ENCODE assay signal across 9 cellular contexts in the genomic region with DNA sequence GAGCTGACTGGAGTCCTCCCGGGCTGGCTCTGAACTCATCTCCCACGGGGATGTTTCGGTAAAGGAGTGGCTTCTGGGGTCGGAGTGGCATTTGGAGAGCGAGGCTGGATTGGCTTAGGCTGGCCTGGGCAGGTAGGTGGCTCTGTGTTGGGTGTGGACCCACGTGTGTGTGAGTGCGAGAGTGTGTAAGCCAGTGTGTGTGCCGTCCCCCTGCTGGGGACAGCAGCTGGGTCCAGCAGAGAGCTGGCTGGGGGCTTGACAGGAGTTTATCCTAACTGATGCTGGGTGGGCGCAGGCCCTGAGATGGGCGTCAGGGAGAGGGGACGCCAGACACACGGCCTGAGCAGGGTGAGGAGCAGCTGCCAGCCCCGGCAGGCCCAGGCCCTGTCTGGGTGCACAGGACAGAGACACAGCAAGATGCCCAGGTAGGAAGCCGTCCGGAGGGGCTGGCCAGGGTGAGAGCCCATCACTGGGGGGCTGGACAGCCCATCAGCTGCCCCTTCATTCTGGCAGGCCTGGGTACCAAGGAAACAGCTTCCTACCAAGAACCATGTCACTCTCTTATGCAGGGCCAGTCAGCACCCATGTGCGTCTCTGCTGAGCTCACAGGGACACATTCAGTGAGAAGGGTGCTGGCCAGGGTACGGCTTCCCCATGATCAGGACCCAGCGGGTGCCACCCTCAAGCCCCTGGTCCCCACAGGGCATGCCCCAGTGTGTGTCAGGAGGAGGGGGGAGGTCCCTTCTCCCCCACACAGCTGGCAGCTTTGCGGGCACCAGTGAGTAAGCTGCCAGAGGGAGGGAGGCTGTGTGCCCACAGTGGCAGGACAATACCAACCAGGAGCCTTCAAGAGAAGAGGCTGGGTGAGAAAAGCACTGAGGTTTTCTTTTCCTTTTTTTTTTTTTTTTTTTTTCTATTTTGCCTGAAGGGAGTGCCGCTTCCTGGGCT. TPM values are rescaled to one million over a fixed set of nuclear protein-coding genes. Genes with fewer than 3 reads are reported as not detected.
DNase-seq lines count a peak whose midpoint lies in the region; ATAC-seq, FAIRE-seq and TF ChIP-seq lines count a peak whose summit lies in the region.
"Had no signal": no experiment of that assay in that cellular context is flagged by ENCODE, and none has a peak within 500 bp of the region (broad histone marks: within the 10 kb centered on the region; RNA-seq: fewer than 3 reads in every experiment).

No MANE protein-coding gene starts in this region.

- 0 out of 2 replicates have a peak, but pooled peaks cover 3% of the 10 kb centered on the region for H4K20me1 ChIP-seq in K562 (replicated peaks; ENCODE audit: control insufficient read depth, insufficient read depth, low read length)

- in situ Hi-C loops in K562 (cut with MboI) = no loop called here

- no TSS peak for BruUV-seq in K562 (replicated peaks; lab: Mats Ljungman, UMichigan)

- 51% methylated on average over 17 of the region's 20 CpGs for WGBS in K562 (ENCODE audit: insufficient coverage, low coverage, missing lambda C conversion rate)
- 47 to 59% methylated on average over 15 to 19 of the region's 20 CpGs for WGBS in lower leg skin, 2 donors

- H3K4me2 ChIP-seq in K562 (ENCODE audit: insufficient read depth, low read length) = peak overlapping the region; percentile 71

- H3K4me1 Mint-ChIP-seq in type B pancreatic cell (ENCODE audit: unreplicated experiment) = peaks cover 10% of the 10 kb centered on the region

- H3K27ac ChIP-seq in K562 (ENCODE audit: extremely low read depth, low read depth, low read length) = no peak overlapping the region

- TF ChIP-seq CTCF in K562 (IDR thresholded peaks at IDR 0.05 in 2 of 3, conservative IDR thresholded peaks at IDR 0.05 in 1 of 3; ENCODE audit: insufficient read depth in 2 of 3, low read depth in 1 of 3, low read length in 3 of 3) = no peak
- no peak for TF ChIP-seq CTCF in lower leg skin (IDR thresholded peaks at IDR 0.05)
- no peak for TF ChIP-seq CTCF in type B pancreatic cell (conservative IDR thresholded peaks at IDR 0.05)

- peak overlapping the region; percentile 68 for H3K27ac Mint-ChIP-seq in type B pancreatic cell
- H3K27ac Mint-ChIP-seq: activated CD8-positive, alpha-beta T cell treated with anti-CD3 and anti-CD28 coated beads, Interleukin-2, amount 10 ng/mL, durations not matched to agents 7 days and 5 days had no signal

- H3K4me1 ChIP-seq in K562 (replicated peaks in 1 of 2; ENCODE audit: control insufficient read depth in 2 of 2, insufficient read depth in 2 of 2, low read length in 2 of 2) = peaks cover 27 to 42% of the 10 kb centered on the region in 2 experiments; a peak in 4 of 5 replicates

- TF ChIP-seq RAD21 in K562 (CRISPR knock-in tag; conservative IDR thresholded peaks at IDR 0.05 in 1 of 2, IDR thresholded peaks at IDR 0.05 in 1 of 2) = no peak

- intact Hi-C loops in K562 (cut with micrococcal nuclease) = no loop called here
- intact Hi-C loops in lower leg skin (cut with DNase I; ENCODE audit: low total_unique reads) = no loop called here

- H3K4me3 ChIP-seq in K562 = no peak overlapping the region
- peak overlapping the region; percentile 21 for H3K4me3 ChIP-seq in lower leg skin (ENCODE audit: low read depth, poor library complexity, severe bottlenecking)

- no peaks in the 10 kb centered on the region for H3K36me3 Mint-ChIP-seq in type B pancreatic cell

- H3K36me3 ChIP-seq in K562 (ENCODE audit: control insufficient read depth, insufficient read depth, low read length) = no peaks in the 10 kb centered on the region

- ATAC-seq in K562 (no peak; the same call in 2 of the 3 replicates), GM19397 (IDR thresholded peaks at IDR 0.05; ENCODE audit: unreplicated experiment) (no peak)

- peak overlapping the region; percentile 75; the same call in 1 of the 2 replicates for H2AFZ ChIP-seq in K562 (ENCODE audit: low read depth, low read length)

- H3K27me3 ChIP-seq in K562 (ENCODE audit: control insufficient read depth in 2 of 2, insufficient read depth in 2 of 2, low read length in 2 of 2) = peaks cover 0 to 7% of the 10 kb centered on the region in 2 experiments; a peak in 1 of 5 replicates

- peak overlapping the region; percentile 76 for H3K4me3 Mint-ChIP-seq in type B pancreatic cell
- H3K4me3 Mint-ChIP-seq: activated CD8-positive, alpha-beta T cell treated with anti-CD3 and anti-CD28 coated beads, Interleukin-2, amount 10 ng/mL, durations not matched to agents 7 days and 5 days had no signal

- FAIRE-seq in K562 (lab: Jason Lieb, UNC) = no peak

- no peak for TF ChIP-seq EP300 in K562 (IDR thresholded peaks at IDR 0.05; ENCODE audit: low read length)

- H3K9me3 Mint-ChIP-seq in type B pancreatic cell = no peaks in the 10 kb centered on the region

- peaks cover 13% of the 10 kb centered on the region for H3K27me3 Mint-ChIP-seq in type B pancreatic cell

- TF ChIP-seq POLR2A in K562 (conservative IDR thresholded peaks at IDR 0.05) = no peak
- no peak for TF ChIP-seq POLR2A in lower leg skin (IDR thresholded peaks at IDR 0.05)

- H3K9me1 ChIP-seq in K562 (ENCODE audit: control insufficient read depth, insufficient read depth, low read length) = no peaks in the 10 kb centered on the region

- H3K9ac ChIP-seq in K562 (ENCODE audit: insufficient read depth in 1 of 2, low read depth in 2 of 2, low read length in 2 of 2) = peak overlapping the region; percentile 10 to 84; a peak in 3 of 4 replicates

- peak; percentile 14 to 16 for DNase-seq in activated T-cell treated with anti-CD3 and anti-CD28 coated beads, Interleukin-2, amount 50 U/mL, for 48 hours
- DNase-seq in activated T-cell treated with anti-CD3 and anti-CD28 coated beads, Interleukin-2, amount 50 U/mL, for 1 hour = no peak
- DNase-seq in K562 (ENCODE audit: extremely low read depth in 1 of 4, low spot score in 3 of 4) (peak in 1 of 4 experiments; percentile 7), lower leg skin (ENCODE audit: low spot score in 2 of 2) (peak in 1 of 2 donors; percentile 84), type B pancreatic cell (ENCODE audit: extremely low spot score, unreplicated experiment) (no peak), NCI-H748 treated with DMSO at 0.1 percent for 48 hours (lab: John Stamatoyannopoulos, UW) (no peak), RKO (ENCODE audit: low spot score) (no peak)
- DNase-seq: activated CD8-positive, alpha-beta T cell treated with anti-CD3 and anti-CD28 coated beads, Interleukin-2, amount 10 ng/mL, durations not matched to agents 7 days and 5 days had no signal

- H3K9me3 ChIP-seq in K562 (replicated peaks; ENCODE audit: control insufficient read depth, insufficient read depth, low read depth, low read length) = no peaks in the 10 kb centered on the region

- POLR2A ChIA-PET in K562 (lab: Yijun Ruan, JAX) = interaction anchor here (0.6 to 1.8 kb wide), 4 partner anchors 15 to 39 kb away, joined by 3 to 6 read pairs (median 3); no protein-coding TSS in a partner anchor

- no peaks in the 10 kb centered on the region for H3K79me2 ChIP-seq in K562 (ENCODE audit: control insufficient read depth, insufficient read depth, low read length)

- CTCF ChIA-PET in K562 (lab: Yijun Ruan, JAX; ENCODE audit: low intra/inter-chr PET ratio) = no interaction called here

TF ChIP-seq in K562, 482 proteins besides CTCF, POLR2A, EP300 and RAD21 (continues in another document):
- TF ChIP-seq KAT7 (CRISPR knock-in tag; IDR thresholded peaks at IDR 0.05; ENCODE audit: borderline replicate concordance) (peak; percentile 44; the same call in 1 of the 2 replicates), CC2D1A (IDR thresholded peaks at IDR 0.05) (no peak)

RNA-seq across cellular contexts. Expression of a gene that starts 1.1 kb away (rescaled TPM):
- 0.25 and 1.3 TPM in 2 replicates for total RNA-seq in K562 (2011; cell fraction: chromatin; rRNA removed; ENCODE audit: low replicate concordance)
- total RNA-seq in K562 (2011; cell fraction: nucleolus; rRNA removed) = 0.66 and 1.8 TPM in 2 replicates
- total RNA-seq in K562 (2011; cell fraction: nucleoplasm; rRNA removed) = 0.15 and 1.8 TPM in 2 replicates
- total RNA-seq in K562 (2014; rRNA removed) (0.08 and 0.09 TPM in 2 replicates), K562 (2014; rRNA removed; fragmentation: Illumina TruSeq; extraction: Trizol) (0.22 TPM in 1 of 2 replicates, not detected in the other), K562 (2015; rRNA removed; fragmentation: Illumina TruSeq; extraction: Trizol) (0.08 TPM in 1 of 2 replicates, not detected in the other), K562 (2021) (0.20 and 0.47 TPM in 2 replicates), lower leg skin (10 to 100 TPM; 48.3 to 83.9 (median 70.4) TPM), type B pancreatic cell (ENCODE audit: low replicate concordance) (7.8 and 21.2 TPM in 2 replicates)
- polyA plus RNA-seq in K562 (2011; rRNA removed) (0.28 and 0.74 TPM in 2 replicates), K562 (2014; fragmentation: Illumina TruSeq; extraction: Trizol) (0.16 and 0.33 TPM in 2 replicates), K562 (2014; fragmentation: Nextera tagmentation; extraction: Ambion mirVana) (under 1 TPM in 1 of 2 experiments, not detected in 1; 0.03 TPM), K562 (2014; rRNA removed) (0.04 and 0.07 TPM in 2 replicates)
- 0.25 and 2.2 TPM in 2 replicates for polyA plus RNA-seq in K562 (2011; cell fraction: cytosol; rRNA removed)
- 0.18 and 2.1 TPM in 2 replicates for polyA plus RNA-seq in K562 (2011; cell fraction: nucleus; rRNA removed)
- polyA plus RNA-seq in K562 (2012) = 0.17 and 0.33 TPM in 2 replicates
- polyA minus RNA-seq in K562 (2011; rRNA and poly(A)+ RNA removed) = 0.15 and 0.25 TPM in 2 replicates
- 1.1 TPM in 1 of 2 replicates, not detected in the other for polyA minus RNA-seq in K562 (2011; cell fraction: cytosol; rRNA and poly(A)+ RNA removed)
- 0.33 and 2.3 TPM in 2 replicates for polyA minus RNA-seq in K562 (2011; cell fraction: nucleus; rRNA and poly(A)+ RNA removed)

RNA-seq across cellular contexts. Expression of a gene that starts 42.9 kb away (rescaled TPM):
- total RNA-seq in K562 (2011; cell fraction: chromatin; rRNA removed; ENCODE audit: low replicate concordance) = 1.5 TPM in 1 of 2 replicates, not detected in the other
- total RNA-seq in K562 (2011; cell fraction: nucleolus; rRNA removed) = 0.92 and 2.5 TPM in 2 replicates
- not detected in 2 replicates for total RNA-seq in K562 (2011; cell fraction: nucleoplasm; rRNA removed)
- total RNA-seq in K562 (2014; rRNA removed) = 2.0 and 2.5 TPM in 2 replicates
- not detected in 2 replicates for total RNA-seq in K562 (2014; rRNA removed; fragmentation: Illumina TruSeq; extraction: Trizol)
- total RNA-seq in K562 (2015; rRNA removed; fragmentation: Illumina TruSeq; extraction: Trizol) = not detected in 2 replicates
- 1.8 and 2.5 TPM in 2 replicates for total RNA-seq in K562 (2021)
- polyA plus RNA-seq in K562 (2011; rRNA removed) = 0.19 TPM in 1 of 2 replicates, not detected in the other
- polyA plus RNA-seq in K562 (2011; cell fraction: cytosol; rRNA removed) = 0.24 and 2.1 TPM in 2 replicates
- polyA plus RNA-seq in K562 (2011; cell fraction: nucleus; rRNA removed) = 2.7 and 5.3 TPM in 2 replicates
- polyA plus RNA-seq in K562 (2012) = 0.60 and 1.1 TPM in 2 replicates
- polyA plus RNA-seq in K562 (2014; fragmentation: Illumina TruSeq; extraction: Trizol) = not detected in 2 replicates
- not detected for polyA plus RNA-seq in K562 (2014; fragmentation: Nextera tagmentation; extraction: Ambion mirVana)
- 0.63 and 1.3 TPM in 2 replicates for polyA plus RNA-seq in K562 (2014; rRNA removed)
- not detected in 2 replicates for polyA minus RNA-seq in K562 (2011; rRNA and poly(A)+ RNA removed)
- polyA minus RNA-seq in K562 (2011; cell fraction: cytosol; rRNA and poly(A)+ RNA removed) = 1.5 and 3.5 TPM in 2 replicates
- polyA minus RNA-seq in K562 (2011; cell fraction: nucleus; rRNA and poly(A)+ RNA removed) = 3.4 and 3.7 TPM in 2 replicates
- total RNA-seq in lower leg skin = not detected
- total RNA-seq in type B pancreatic cell (ENCODE audit: low replicate concordance) = 0.98 and 1.5 TPM in 2 replicates

Comparison
In these comparisons a context has a peak if more than half of its experiments do, and no peak if none do; other contexts are left out.
1. DNase-seq: peak in activated T-cell treated with anti-CD3 and anti-CD28 coated beads, Interleukin-2, amount 50 U/mL, for 48 hours (2 of 2); none in activated T-cell treated with anti-CD3 and anti-CD28 coated beads, Interleukin-2, amount 50 U/mL, for 1 hour (single experiment), type B pancreatic cell (single experiment), NCI-H748 treated with DMSO at 0.1 percent for 48 hours (single experiment) and RKO (single experiment).